20 cellular contexts compared by ENCODE assay signal in genomic region chr5:140018517-140018916, GRCh38. TPM values are rescaled to one million over a fixed set of nuclear protein-coding genes. Genes with fewer than 3 reads are reported as not detected.
DNase-seq lines count a peak whose midpoint lies in the region; ATAC-seq and TF ChIP-seq lines count a peak whose summit lies in the region.
"Had no signal": no experiment of that assay in that cellular context is flagged by ENCODE, and none has a peak within 500 bp of the region (broad histone marks: within the 10 kb centered on the region; RNA-seq: fewer than 3 reads in every experiment).

No MANE protein-coding gene starts in this region.

- no peaks in the 10 kb centered on the region for H3K9me3 Mint-ChIP-seq in GM23338
- H3K9me3 Mint-ChIP-seq: CD14-positive monocyte; CD8-positive, alpha-beta T cell; HFFc6 had no signal

- no peaks in the 10 kb centered on the region for H3K36me3 Mint-ChIP-seq in GM23338 (ENCODE audit: low read depth)
- H3K36me3 Mint-ChIP-seq: CD14-positive monocyte; CD8-positive, alpha-beta T cell had no signal

- intact Hi-C loops in heart left ventricle (cut with DNase I), result no loop called here
- intact Hi-C loops in Right ventricle myocardium superior (cut with DNase I), result no loop called here
- intact Hi-C loops in adrenal gland (cut with DNase I), result no loop called here
- intact Hi-C loops in vagina (cut with DNase I), result no loop called here

- H3K36me3 ChIP-seq in heart left ventricle (no peaks in the 10 kb centered on the region), adrenal gland (replicated peaks in 1 of 2) (no peaks in the 10 kb centered on the region), right atrium auricular region (no peaks in the 10 kb centered on the region), skeletal muscle tissue (ENCODE audit: control insufficient read depth in 3 of 3, insufficient read depth in 3 of 3, low read length in 3 of 3) (no peaks in the 10 kb centered on the region), GM23338 (ENCODE audit: insufficient read depth) (no peaks in the 10 kb centered on the region), vagina (no peaks in the 10 kb centered on the region)

- TF ChIP-seq POLR2A in heart left ventricle (IDR thresholded peaks at IDR 0.05) (no peak), adrenal gland (IDR thresholded peaks at IDR 0.05) (no peak), vagina (IDR thresholded peaks at IDR 0.05) (no peak)

- no peak overlapping the region for H3K4me2 ChIP-seq in GM23338

- no peak for TF ChIP-seq CTCF in heart left ventricle (IDR thresholded peaks at IDR 0.05)
- no peak for TF ChIP-seq CTCF in adrenal gland (IDR thresholded peaks at IDR 0.05)
- no peak for TF ChIP-seq CTCF in right atrium auricular region (IDR thresholded peaks at IDR 0.05)
- TF ChIP-seq CTCF in GM23338 (conservative IDR thresholded peaks at IDR 0.05; ENCODE audit: low read depth in 2 of 2), result no peak
- TF ChIP-seq CTCF in vagina (IDR thresholded peaks at IDR 0.05), result no peak

- ATAC-seq in heart left ventricle (peak; percentile 5 to 35 (median 20)), Right ventricle myocardium superior (ENCODE audit: poor library complexity) (no peak), GM23338 (no peak)
- ATAC-seq: CD8-positive, alpha-beta T cell had no signal

- H3K4me1 ChIP-seq in heart left ventricle (peaks cover 0 to 51% (median 19%) of the 10 kb centered on the region in 12 donors), adrenal gland (replicated peaks in 1 of 2) (peaks cover 31 to 42% of the 10 kb centered on the region in 2 donors), right atrium auricular region (peaks cover 0 to 31% of the 10 kb centered on the region in 2 donors), skeletal muscle tissue (ENCODE audit: control insufficient read depth in 3 of 3, insufficient read depth in 3 of 3, low read length in 3 of 3) (peaks cover 26 to 70% (median 42%) of the 10 kb centered on the region in 3 donors), GM23338 (ENCODE audit: insufficient read depth) (no peaks in the 10 kb centered on the region), vagina (no peaks in the 10 kb centered on the region)

- no peak overlapping the region for H2AFZ ChIP-seq in GM23338

- no peaks in the 10 kb centered on the region for H3K4me1 Mint-ChIP-seq in GM23338
- H3K4me1 Mint-ChIP-seq: CD14-positive monocyte had no signal

- H3K9me2 ChIP-seq in GM23338 (ENCODE audit: insufficient read depth), result no peaks in the 10 kb centered on the region

- H3K27me3 Mint-ChIP-seq in GM23338 (ENCODE audit: insufficient read depth, low read depth, poor library complexity), result no peaks in the 10 kb centered on the region

- H3K4me3 ChIP-seq in heart left ventricle (no peak overlapping the region), adrenal gland (no peak overlapping the region), right atrium auricular region (no peak overlapping the region), skeletal muscle tissue (ENCODE audit: low read length in 3 of 3) (peak overlapping the region; percentile 28 to 60 (median 41)), GM23338 (no peak overlapping the region), vagina (no peak overlapping the region)

- H4K20me1 ChIP-seq in GM23338 (replicated peaks; ENCODE audit: insufficient read depth), result no peaks in the 10 kb centered on the region

- no peak overlapping the region for H3K4me3 Mint-ChIP-seq in GM23338
- H3K4me3 Mint-ChIP-seq: CD14-positive monocyte; CD8-positive, alpha-beta T cell; HFFc6 had no signal

- no peak for DNase-seq in heart left ventricle
- DNase-seq in Right ventricle myocardium superior, result no peak
- DNase-seq in adrenal gland, result peak in 4 of 7 donors; percentile 19 to 60 (median 50)
- DNase-seq in right atrium auricular region (ENCODE audit: low spot score), result no peak
- DNase-seq in GM23338 (ENCODE audit: low spot score), result no peak
- DNase-seq in vagina (ENCODE audit: extremely low spot score in 2 of 2), result no peak
- DNase-seq in NCI-H1694 (lab: John Stamatoyannopoulos, UW), result no peak
- DNase-seq: CD8-positive, alpha-beta T cell; COR-L47; DMS153; DMS79 treated with DMSO at 0.1 percent for 48 hours; EL; GDM1; HCEC 1CT; HFFc6 had no signal

- peak overlapping the region; percentile 45 to 57 (median 55) for H3K9ac ChIP-seq in skeletal muscle tissue (ENCODE audit: low read depth in 1 of 3, low read length in 3 of 3)

- H3K79me2 ChIP-seq in GM23338 (replicated peaks; ENCODE audit: insufficient read depth), result no peaks in the 10 kb centered on the region

- 63 to 75% (median 66%) methylated on average over 7 of the region's 7 CpGs for WGBS in heart left ventricle, 4 donors
- WGBS in adrenal gland, 4 donors, result 62 to 82% (median 65%) methylated on average over 7 of the region's 7 CpGs

- peaks cover 0 to 4% (median 0%) of the 10 kb centered on the region in 9 donors for H3K27me3 ChIP-seq in heart left ventricle
- no peaks in the 10 kb centered on the region for H3K27me3 ChIP-seq in adrenal gland
- H3K27me3 ChIP-seq in right atrium auricular region, result no peaks in the 10 kb centered on the region
- no peaks in the 10 kb centered on the region for H3K27me3 ChIP-seq in skeletal muscle tissue (ENCODE audit: control insufficient read depth in 3 of 3, insufficient read depth in 3 of 3, low read length in 3 of 3)
- H3K27me3 ChIP-seq in GM23338 (ENCODE audit: insufficient read depth), result peaks cover 22% of the 10 kb centered on the region; the same call in 1 of the 2 replicates
- H3K27me3 ChIP-seq in vagina, result no peaks in the 10 kb centered on the region

- H3F3A ChIP-seq in GM23338 (replicated peaks; ENCODE audit: low read depth), result no peaks in the 10 kb centered on the region

- H3K27ac Mint-ChIP-seq in GM23338, result no peak overlapping the region
- H3K27ac Mint-ChIP-seq: CD14-positive monocyte; CD8-positive, alpha-beta T cell; HFFc6 had no signal

- no peaks in the 10 kb centered on the region for H3K9me3 ChIP-seq in heart left ventricle
- no peaks in the 10 kb centered on the region for H3K9me3 ChIP-seq in adrenal gland (replicated peaks in 1 of 3)
- no peaks in the 10 kb centered on the region for H3K9me3 ChIP-seq in right atrium auricular region
- no peaks in the 10 kb centered on the region for H3K9me3 ChIP-seq in skeletal muscle tissue (ENCODE audit: control insufficient read depth in 3 of 3, low read length in 3 of 3)
- no peaks in the 10 kb centered on the region for H3K9me3 ChIP-seq in vagina

- H3K27ac ChIP-seq in heart left ventricle (peak overlapping the region; percentile 31 to 90 (median 68)), adrenal gland (peak overlapping the region in 3 of 5 donors; percentile 22 to 68 (median 31)), right atrium auricular region (peak overlapping the region; percentile 60 to 62), skeletal muscle tissue (ENCODE audit: low read depth, low read length) (peak overlapping the region; percentile 86), GM23338 (ENCODE audit: low read depth) (no peak overlapping the region), vagina (no peak overlapping the region)
- H3K27ac ChIP-seq: 22Rv1 had no signal

TF ChIP-seq in GM23338, 12 proteins besides CTCF, POLR2A, EP300 and RAD21:
- TF ChIP-seq REST (IDR thresholded peaks at IDR 0.05; ENCODE audit: unreplicated experiment) (no peak), STAT1 (IDR thresholded peaks at IDR 0.05; ENCODE audit: unreplicated experiment) (no peak)

RNA-seq across cellular contexts. Expression of gene NRG2, which starts 24.6 kb away (rescaled TPM):
- total RNA-seq in heart left ventricle, result 1 to 10 TPM; 1.9 to 4.8 (median 3.4) TPM
- 1 to 10 TPM in 1 of 2 donors, under 1 TPM in 1; 0.72 to 3.8 TPM for polyA plus RNA-seq in heart left ventricle
- total RNA-seq in Right ventricle myocardium superior, result 2.1 TPM
- total RNA-seq in adrenal gland, result 10 to 100 TPM in 5 of 8 donors, 1 to 10 TPM in 3; 5.1 to 16.7 (median 11.0) TPM
- 1 to 10 TPM; 5.0 to 6.5 (median 5.0) TPM for polyA plus RNA-seq in adrenal gland
- total RNA-seq in right atrium auricular region, result 1 to 10 TPM; 1.8 to 1.9 TPM
- 0.52 TPM for total RNA-seq in skeletal muscle tissue
- total RNA-seq in GM23338 (2014; rRNA removed; shearing (Covaris generic)), result 0.70 and 1.3 TPM in 2 replicates
- polyA plus RNA-seq in GM23338 (2016; fragmentation: Nextera tagmentation; extraction: Ambion mirVana), result 0.28 and 0.37 TPM in 2 replicates
- total RNA-seq in vagina, result 5.2 TPM
- total RNA-seq: A673 had no signal
- polyA plus RNA-seq: BJ, CD14-positive monocyte had no signal

Comparison
In these comparisons a context has a peak if more than half of its experiments do, and no peak if none do; other contexts are left out.
1. ATAC-seq: peak in heart left ventricle (4 of 4); none in Right ventricle myocardium superior (single experiment) and GM23338 (single experiment).
2. DNase-seq: peak in adrenal gland (4 of 7); none in heart left ventricle (0 of 5), Right ventricle myocardium superior (single experiment), right atrium auricular region (single experiment), GM23338 (single experiment), vagina (0 of 2) and NCI-H1694 (single experiment).
3. H3K27ac ChIP-seq: peak in heart left ventricle (12 of 12), adrenal gland (3 of 5), right atrium auricular region (2 of 2) and skeletal muscle tissue (single experiment); none in GM23338 (single experiment) and vagina (single experiment).
4. H3K4me3 ChIP-seq: peak in skeletal muscle tissue (3 of 3); none in heart left ventricle (0 of 12), adrenal gland (0 of 4), right atrium auricular region (0 of 2), GM23338 (single experiment) and vagina (0 of 2).